Comparison of ENCODE assay signal across 21 cellular contexts in the genomic region with DNA sequence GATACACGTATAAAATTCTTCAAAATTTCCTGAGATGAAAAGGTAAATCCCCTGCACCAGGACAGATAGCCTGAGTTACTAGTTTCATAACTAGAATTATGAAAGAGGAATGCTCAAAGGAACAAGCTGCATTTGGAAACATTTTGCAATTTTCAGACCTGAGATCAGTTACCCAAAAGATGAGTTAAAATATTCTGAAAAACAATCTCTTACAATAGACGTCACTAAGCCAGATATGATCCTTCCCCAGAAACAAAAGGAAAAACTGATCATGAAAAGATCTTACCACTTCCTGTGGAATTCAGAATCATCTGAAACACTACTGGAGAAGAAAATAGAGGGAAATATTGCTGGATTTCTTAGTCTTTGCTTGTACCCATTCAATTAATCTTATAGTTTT.
A peak's percentile ranks its signal among the peaks of the same experiment; 100 is the strongest.
DNase-seq lines count a peak whose midpoint lies in the region; ATAC-seq, FAIRE-seq and TF ChIP-seq lines count a peak whose summit lies in the region.
"Had no signal": no experiment of that assay in that cellular context is flagged by ENCODE, and none has a peak within 500 bp of the region (broad histone marks: within the 10 kb centered on the region; RNA-seq: fewer than 3 reads in every experiment).

No MANE protein-coding gene starts in this region.

- CTCF ChIA-PET in endothelial cell of umbilical vein (lab: Charles Lee): interaction anchor here (1.0 to 1.3 kb wide), 2 partner anchors 41 to 246 kb away, joined by 4 to 5 read pairs; no protein-coding TSS in a partner anchor

- no peaks in the 10 kb centered on the region for H3K4me1 ChIP-seq in endothelial cell of umbilical vein (ENCODE audit: control insufficient read depth, extremely low read depth, insufficient read depth, low read length)
- peaks cover 0 to 12% (median 3%) of the 10 kb centered on the region in 3 donors for H3K4me1 ChIP-seq in pancreas

- no peak overlapping the region for H3K9ac ChIP-seq in endothelial cell of umbilical vein (replicated peaks; ENCODE audit: extremely low read depth, insufficient read depth, low read length)

- H3K27me3 ChIP-seq in endothelial cell of umbilical vein (ENCODE audit: control insufficient read depth in 2 of 2, insufficient read depth in 2 of 2, low read length in 2 of 2): no peaks in the 10 kb centered on the region
- no peaks in the 10 kb centered on the region for H3K27me3 ChIP-seq in pancreas

- H3K27ac ChIP-seq in endothelial cell of umbilical vein (ENCODE audit: insufficient read depth, low read depth, low read length) (no peak overlapping the region), pancreas (no peak overlapping the region), coronary artery (no peak overlapping the region)

- H3K9me3 ChIP-seq in endothelial cell of umbilical vein (replicated peaks; ENCODE audit: control insufficient read depth, insufficient read depth, low read length) (no peaks in the 10 kb centered on the region), pancreas (no peaks in the 10 kb centered on the region)

- DNase-seq in AG08395 (ENCODE audit: low spot score): peak; percentile 32
- DNase-seq in GM03348 (ENCODE audit: low spot score): peak; percentile 46
- DNase-seq in endothelial cell of umbilical vein (ENCODE audit: low read depth, low spot score): peak; percentile 29
- DNase-seq in pancreas: no peak
- DNase-seq in NCI-H2081 (lab: John Stamatoyannopoulos, UW): no peak
- DNase-seq in coronary artery (ENCODE audit: low spot score): no peak
- no peak for DNase-seq in NCI-H1417 treated with DMSO at 0.1 percent for 48 hours (lab: John Stamatoyannopoulos, UW)
- DNase-seq: activated CD4-positive, alpha-beta T cell treated with anti-CD3 and anti-CD28 coated beads, Interleukin-2, amount 10 ng/mL, durations not matched to agents 24 days and 14 days; activated CD8-positive, alpha-beta memory T cell treated with anti-CD3 and anti-CD28 coated beads, Interleukin-2, amount 50 U/mL, for 48 hours; activated naive CD4-positive, alpha-beta T cell treated with Interleukin-2 at 50 U/mL for 16 hours; GF-D8; hippocampal formation; kidney glomerular epithelial cell; midbrain; NCI-H2029 treated with DMSO at 0.1 percent for 48 hours; NCI-H524; PC-3; right cardiac atrium; stimulated activated CD4-positive, alpha-beta T cell treated with anti-CD3 and anti-CD28 coated beads, Interleukin-1b, Interleukin-23, amount 100 ng/mL, for 48 hours had no signal

- POLR2A ChIA-PET in endothelial cell of umbilical vein (lab: Charles Lee): no interaction called here

- dilution Hi-C loops in endothelial cell of umbilical vein (cut with MboI; ENCODE audit: extremely low pct_ligation_motif_present, low sequenced_read_pairs): no loop called here

- H3K4me2 ChIP-seq in endothelial cell of umbilical vein (ENCODE audit: insufficient read depth, low read length): no peak overlapping the region

- ATAC-seq in pancreas: peak in 1 of 4 donors; percentile 24
- ATAC-seq: PC-3, right cardiac atrium had no signal

- no peaks in the 10 kb centered on the region for H3K79me2 ChIP-seq in endothelial cell of umbilical vein (ENCODE audit: control insufficient read depth, insufficient read depth, low read length)

- H3K36me3 ChIP-seq in endothelial cell of umbilical vein (ENCODE audit: control insufficient read depth in 2 of 2, extremely low read depth in 1 of 2, insufficient read depth in 2 of 2, low read length in 2 of 2) (no peaks in the 10 kb centered on the region), pancreas (no peaks in the 10 kb centered on the region)

- FAIRE-seq in endothelial cell of umbilical vein (lab: Jason Lieb, UNC) (peak; percentile 31), pancreas (lab: Jason Lieb, UNC) (peak; percentile 20)
- FAIRE-seq: GM12892, TTC549 had no signal

- TF ChIP-seq CTCF in endothelial cell of umbilical vein (IDR thresholded peaks at IDR 0.05; ENCODE audit: extremely low read depth in 1 of 2, insufficient read depth in 1 of 2, low read depth in 1 of 2, low read length in 2 of 2) (no peak), pancreas (IDR thresholded peaks at IDR 0.05) (no peak), coronary artery (IDR thresholded peaks at IDR 0.05) (no peak)

- H3K4me3 ChIP-seq in endothelial cell of umbilical vein (replicated peaks in 1 of 3; ENCODE audit: insufficient read depth in 1 of 3, low read depth in 1 of 3, low read length in 3 of 3) (no peak overlapping the region), pancreas (no peak overlapping the region), coronary artery (no peak overlapping the region)

- no peak for TF ChIP-seq POLR2A in endothelial cell of umbilical vein (IDR thresholded peaks at IDR 0.05; ENCODE audit: low read depth, low read length)

- no peak overlapping the region for H2AFZ ChIP-seq in endothelial cell of umbilical vein (ENCODE audit: low read depth, low read length)

- WGBS in pancreas, 2 donors: 74 to 78% methylated on average over 2 of the region's 2 CpGs

- BruUV-seq in endothelial cell of umbilical vein (replicated peaks; lab: Mats Ljungman, UMichigan): no TSS peak

- intact Hi-C loops in endothelial cell of umbilical vein (cut with micrococcal nuclease) (no loop called here), pancreas (cut with DNase I) (no loop called here)

- H3K9me1 ChIP-seq in endothelial cell of umbilical vein (replicated peaks; ENCODE audit: control insufficient read depth, extremely low read depth, insufficient read depth, low read length): no peaks in the 10 kb centered on the region

- no peaks in the 10 kb centered on the region for H4K20me1 ChIP-seq in endothelial cell of umbilical vein (replicated peaks; ENCODE audit: control insufficient read depth, extremely low read depth, insufficient read depth, low read length)

TF ChIP-seq in endothelial cell of umbilical vein, 7 proteins besides CTCF, POLR2A, EP300 and RAD21:
- TF ChIP-seq POLR2AphosphoS5 (IDR thresholded peaks at IDR 0.05; ENCODE audit: insufficient read depth, low read depth, low read length) (no peak), EZH2 (IDR thresholded peaks at IDR 0.05; ENCODE audit: borderline replicate concordance, low read depth, low read length, severe bottlenecking) (no peak), MYC (IDR thresholded peaks at IDR 0.05; ENCODE audit: low read depth, low read length) (no peak), FOS (IDR thresholded peaks at IDR 0.05; ENCODE audit: borderline replicate concordance, insufficient read depth, low read length) (no peak), JUN (IDR thresholded peaks at IDR 0.05; ENCODE audit: borderline replicate concordance, insufficient read depth, insufficient read length, low read depth) (no peak), GATA2 (IDR thresholded peaks at IDR 0.05; ENCODE audit: insufficient read depth, insufficient read length, low read depth, low read length) (no peak)
- TF ChIP-seq, protein P1, sequence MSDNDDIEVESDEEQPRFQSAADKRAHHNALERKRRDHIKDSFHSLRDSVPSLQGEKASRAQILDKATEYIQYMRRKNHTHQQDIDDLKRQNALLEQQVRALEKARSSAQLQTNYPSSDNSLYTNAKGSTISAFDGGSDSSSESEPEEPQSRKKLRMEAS (IDR thresholded peaks at IDR 0.05; ENCODE audit: insufficient read depth, insufficient read length): no peak

Comparison
In these comparisons a context has a peak if more than half of its experiments do, and no peak if none do; other contexts are left out.
1. DNase-seq: peak in AG08395 (single experiment), GM03348 (single experiment) and endothelial cell of umbilical vein (single experiment); none in pancreas (0 of 6), NCI-H2081 (0 of 2), coronary artery (single experiment) and NCI-H1417 treated with DMSO at 0.1 percent for 48 hours (single experiment).